Comparison of ENCODE assay signal across 18 cellular contexts in genomic region chr12:94595152-94595551, GRCh38. TPM values are rescaled to one million over a fixed set of nuclear protein-coding genes. Genes with fewer than 3 reads are reported as not detected.
A peak's percentile ranks its signal among the peaks of the same experiment; 100 is the strongest.
DNase-seq lines count a peak whose midpoint lies in the region; ATAC-seq and TF ChIP-seq lines count a peak whose summit lies in the region.
"Had no signal": no experiment of that assay in that cellular context is flagged by ENCODE, and none has a peak within 500 bp of the region (broad histone marks: within the 10 kb centered on the region; RNA-seq: fewer than 3 reads in every experiment).

No MANE protein-coding gene starts in this region.

- in situ Hi-C loops in astrocyte of the spinal cord (cut with HindIII; ENCODE audit: low sequenced_read_pairs) = no loop called here

- no peaks in the 10 kb centered on the region for H3K9me3 ChIP-seq in subcutaneous abdominal adipose tissue (ENCODE audit: control insufficient read depth in 5 of 5, low read length in 5 of 5)
- H3K9me3 ChIP-seq: SJCRH30 had no signal

- H3K9ac ChIP-seq in subcutaneous abdominal adipose tissue (ENCODE audit: low read length in 5 of 5) = no peak overlapping the region

- H3K4me1 Mint-ChIP-seq in CD14-positive monocyte = no peaks in the 10 kb centered on the region

- H3K27ac ChIP-seq in subcutaneous abdominal adipose tissue (ENCODE audit: low read depth, low read length) = peak overlapping the region; percentile 40
- H3K27ac ChIP-seq: SJCRH30 had no signal

- peak; percentile 52 for DNase-seq in ELR (ENCODE audit: low read depth)
- DNase-seq in M059J (ENCODE audit: low read depth) = peak; percentile 89
- DNase-seq in astrocyte of the spinal cord (ENCODE audit: low read depth, low spot score) = peak; percentile 44
- DNase-seq in NCI-H2107 (lab: John Stamatoyannopoulos, UW) = no peak
- DNase-seq in CD14-positive monocyte (ENCODE audit: low spot score) = no peak
- DNase-seq: COR-L47, DMS53, GDM1, IMR-90, Kasumi-1, NCI-H1417, NCI-H1930, NCI-H2171 treated with DMSO at 0.1 percent for 48 hours, NCI-H510A, NCI-H82 had no signal

- peaks cover 0 to 35% (median 12%) of the 10 kb centered on the region in 5 donors for H3K4me1 ChIP-seq in subcutaneous abdominal adipose tissue (ENCODE audit: control insufficient read depth in 5 of 5, insufficient read depth in 5 of 5, low read length in 5 of 5)

- H3K4me3 ChIP-seq in astrocyte of the spinal cord (ENCODE audit: low read depth, low read length) = no peak overlapping the region
- no peak overlapping the region for H3K4me3 ChIP-seq in subcutaneous abdominal adipose tissue (ENCODE audit: low read depth in 1 of 5, low read length in 5 of 5)
- H3K4me3 ChIP-seq: SJCRH30 had no signal

- H3K27me3 ChIP-seq in subcutaneous abdominal adipose tissue (ENCODE audit: control insufficient read depth in 5 of 5, insufficient read depth in 4 of 5, low read length in 5 of 5) = no peaks in the 10 kb centered on the region
- H3K27me3 ChIP-seq: SJCRH30 had no signal

- peaks cover 0 to 7% (median 2%) of the 10 kb centered on the region in 3 donors for H3K27me3 Mint-ChIP-seq in CD14-positive monocyte (ENCODE audit: low read depth in 3 of 3)

- no peak for ATAC-seq in HG02678 (IDR thresholded peaks at IDR 0.05; ENCODE audit: unreplicated experiment)

- no peaks in the 10 kb centered on the region for H3K36me3 ChIP-seq in subcutaneous abdominal adipose tissue (ENCODE audit: control insufficient read depth in 5 of 5, insufficient read depth in 5 of 5, low read length in 5 of 5)
- H3K36me3 ChIP-seq: SJCRH30 had no signal

- no peaks in the 10 kb centered on the region for H3K36me3 Mint-ChIP-seq in CD14-positive monocyte

- TF ChIP-seq CTCF in astrocyte of the spinal cord (IDR thresholded peaks at IDR 0.05; ENCODE audit: low read depth, low read length) (no peak), CD14-positive monocyte (IDR thresholded peaks at IDR 0.05) (no peak)

- intact Hi-C loops in CD14-positive monocyte (cut with micrococcal nuclease) = no loop called here

- no peak overlapping the region for H3K27ac Mint-ChIP-seq in CD14-positive monocyte

- no peak overlapping the region for H3K4me3 Mint-ChIP-seq in CD14-positive monocyte

- peaks cover 0 to 6% (median 0%) of the 10 kb centered on the region in 7 donors for H3K9me3 Mint-ChIP-seq in CD14-positive monocyte

RNA-seq across cellular contexts. Expression of gene TMCC3, which starts 55.2 kb away (rescaled TPM):
- total RNA-seq in M059J (2014; rRNA removed; shearing (Covaris generic)) = 0.12 and 0.54 TPM in 2 replicates
- polyA plus RNA-seq in CD14-positive monocyte = 10 to 100 TPM in 1 of 2 donors, 1 to 10 TPM in 1; 7.1 to 14.7 TPM

Comparison
In these comparisons a context has a peak if more than half of its experiments do, and no peak if none do; other contexts are left out.
1. DNase-seq: peak in ELR (single experiment), M059J (single experiment) and astrocyte of the spinal cord (single experiment); none in NCI-H2107 (single experiment) and CD14-positive monocyte (single experiment).